In the genomic region with DNA sequence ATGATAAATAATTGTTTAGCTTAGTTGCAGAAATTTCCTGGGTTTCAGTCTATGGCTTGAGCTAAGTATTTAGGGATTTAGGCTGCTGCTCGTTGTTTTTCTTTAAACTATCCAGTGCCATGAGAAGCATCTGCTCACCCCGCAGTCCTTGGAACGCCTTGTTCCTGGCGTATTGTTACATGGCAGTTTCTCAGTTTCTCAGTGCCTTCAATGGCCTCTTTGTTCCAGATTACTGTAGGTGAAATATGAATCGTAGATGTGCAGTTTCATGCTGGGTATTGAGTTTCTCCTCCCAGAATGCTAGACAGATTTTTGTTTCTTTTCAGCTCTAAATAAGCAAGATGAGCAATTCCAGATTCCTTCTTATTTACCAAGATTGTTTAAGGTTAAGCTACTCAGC, we compare ENCODE assay signal across 21 cellular contexts.
A peak's percentile ranks its signal among the peaks of the same experiment; 100 is the strongest.
DNase-seq lines count a peak whose midpoint lies in the region; FAIRE-seq and TF ChIP-seq lines count a peak whose summit lies in the region.
"Had no signal": no experiment of that assay in that cellular context is flagged by ENCODE, and none has a peak within 500 bp of the region (broad histone marks: within the 10 kb centered on the region; RNA-seq: fewer than 3 reads in every experiment).

No MANE protein-coding gene starts in this region.

- H4K20me1 ChIP-seq in astrocyte (ENCODE audit: insufficient read depth, low read length), result no peaks in the 10 kb centered on the region
- H4K20me1 ChIP-seq: BLaER1 treated with 17β-estradiol and CSF1 and Interleukin-3, amounts not matched to agents 10 nM and 100 nM had no signal

- H2AFZ ChIP-seq in astrocyte (ENCODE audit: low read depth, low read length), result peak overlapping the region; percentile 16

- H3K27ac ChIP-seq in astrocyte (ENCODE audit: low read depth, low read length) (no peak overlapping the region), Peyer's patch (no peak overlapping the region)
- H3K27ac ChIP-seq: BLaER1 treated with 17β-estradiol and CSF1 and Interleukin-3, amounts not matched to agents 10 nM and 100 nM had no signal

- TF ChIP-seq CTCF in astrocyte (IDR thresholded peaks at IDR 0.05; ENCODE audit: insufficient read depth, low read depth, low read length), result no peak
- no peak for TF ChIP-seq CTCF in Peyer's patch (IDR thresholded peaks at IDR 0.05)

- H3K4me2 ChIP-seq in astrocyte (ENCODE audit: low read length), result no peak overlapping the region
- H3K4me2 ChIP-seq: BLaER1 treated with 17β-estradiol and CSF1 and Interleukin-3, amounts not matched to agents 10 nM and 100 nM had no signal

- H3K9ac ChIP-seq in astrocyte (ENCODE audit: low read length), result no peak overlapping the region
- H3K9ac ChIP-seq: BLaER1 treated with 17β-estradiol and CSF1 and Interleukin-3, amounts not matched to agents 10 nM and 100 nM had no signal

- H3K27me3 ChIP-seq in astrocyte (ENCODE audit: insufficient read depth, low read length), result no peaks in the 10 kb centered on the region
- no peaks in the 10 kb centered on the region for H3K27me3 ChIP-seq in Peyer's patch
- H3K27me3 ChIP-seq: BLaER1 treated with 17β-estradiol and CSF1 and Interleukin-3, amounts not matched to agents 10 nM and 100 nM; dorsolateral prefrontal cortex had no signal

- no peaks in the 10 kb centered on the region for H3K9me3 ChIP-seq in astrocyte (ENCODE audit: insufficient read depth, low read depth, low read length)
- no peaks in the 10 kb centered on the region for H3K9me3 ChIP-seq in Peyer's patch
- H3K9me3 ChIP-seq: BLaER1 treated with 17β-estradiol and CSF1 and Interleukin-3, amounts not matched to agents 10 nM and 100 nM had no signal

- no peak overlapping the region for H3K4me3 Mint-ChIP-seq in astrocyte (ENCODE audit: unreplicated experiment)
- H3K4me3 Mint-ChIP-seq: activated naive CD8-positive, alpha-beta T cell treated with anti-CD3 and anti-CD28 coated beads, Interleukin-2, amount 10 ng/mL, durations not matched to agents 7 days and 5 days; activated T-helper 1 cell treated with anti-CD3 and anti-CD28 coated beads, Interleukin-12 subunit alpha, Interleukin-12 subunit beta, Interleukin-2, Interleukin-4 antibody, amounts not matched to agents 30 ng/mL and 10 ng/mL and 1 ng/mL, durations not matched to agents 14 hours and 24 hours and 36 hours had no signal

- H3K9me3 Mint-ChIP-seq in astrocyte (ENCODE audit: unreplicated experiment), result no peaks in the 10 kb centered on the region
- H3K9me3 Mint-ChIP-seq: activated naive CD8-positive, alpha-beta T cell treated with anti-CD3 and anti-CD28 coated beads, Interleukin-2, amount 10 ng/mL, durations not matched to agents 7 days and 5 days; activated T-helper 1 cell treated with anti-CD3 and anti-CD28 coated beads, Interleukin-12 subunit alpha, Interleukin-12 subunit beta, Interleukin-2, Interleukin-4 antibody, amounts not matched to agents 30 ng/mL and 10 ng/mL and 1 ng/mL, durations not matched to agents 14 hours and 24 hours and 36 hours had no signal

- H3K27ac Mint-ChIP-seq in astrocyte (ENCODE audit: unreplicated experiment), result no peak overlapping the region
- H3K27ac Mint-ChIP-seq: activated naive CD8-positive, alpha-beta T cell treated with anti-CD3 and anti-CD28 coated beads, Interleukin-2, amount 10 ng/mL, durations not matched to agents 7 days and 5 days; activated T-helper 1 cell treated with anti-CD3 and anti-CD28 coated beads, Interleukin-12 subunit alpha, Interleukin-12 subunit beta, Interleukin-2, Interleukin-4 antibody, amounts not matched to agents 30 ng/mL and 10 ng/mL and 1 ng/mL, durations not matched to agents 14 hours and 24 hours and 36 hours had no signal

- peak; percentile 44 for DNase-seq in NCI-H2171 treated with DMSO at 0.1 percent for 48 hours (lab: John Stamatoyannopoulos, UW)
- no peak for DNase-seq in NCI-H2171 (lab: John Stamatoyannopoulos, UW)
- DNase-seq in astrocyte (ENCODE audit: low read depth), result no peak
- peak; percentile 33 for DNase-seq in medulla oblongata (ENCODE audit: extremely low spot score)
- peak; percentile 54 for DNase-seq in superior temporal gyrus (ENCODE audit: extremely low spot score)
- no peak for DNase-seq in Peyer's patch
- no peak for DNase-seq in SKM-1 treated with dmso at 0.1 percent for 144 hours (lab: John Stamatoyannopoulos, UW; ENCODE audit: unreplicated experiment)
- no peak for DNase-seq in HK-2 (ENCODE audit: unreplicated experiment)
- DNase-seq: activated CD4-positive, alpha-beta T cell treated with anti-CD3 and anti-CD28 coated beads for 1 hour; activated naive CD8-positive, alpha-beta T cell treated with anti-CD3 and anti-CD28 coated beads, Interleukin-2, amount 10 ng/mL, durations not matched to agents 7 days and 5 days; GF-D8; MV-4-11; NCI-H2029; PC-3 had no signal

- H3K36me3 ChIP-seq in astrocyte (ENCODE audit: insufficient read depth, low read length), result no peaks in the 10 kb centered on the region
- H3K36me3 ChIP-seq in Peyer's patch, result no peaks in the 10 kb centered on the region
- H3K36me3 ChIP-seq: BLaER1 treated with 17β-estradiol and CSF1 and Interleukin-3, amounts not matched to agents 10 nM and 100 nM had no signal

- H3K4me1 Mint-ChIP-seq in astrocyte (ENCODE audit: low read depth, unreplicated experiment), result no peaks in the 10 kb centered on the region
- H3K4me1 Mint-ChIP-seq: activated naive CD8-positive, alpha-beta T cell treated with anti-CD3 and anti-CD28 coated beads, Interleukin-2, amount 10 ng/mL, durations not matched to agents 7 days and 5 days had no signal

- H3K27me3 Mint-ChIP-seq in astrocyte (ENCODE audit: low read depth, unreplicated experiment), result no peaks in the 10 kb centered on the region
- H3K27me3 Mint-ChIP-seq: activated naive CD8-positive, alpha-beta T cell treated with anti-CD3 and anti-CD28 coated beads, Interleukin-2, amount 10 ng/mL, durations not matched to agents 7 days and 5 days had no signal

- no peaks in the 10 kb centered on the region for H3K36me3 Mint-ChIP-seq in astrocyte (ENCODE audit: low read depth, unreplicated experiment)
- H3K36me3 Mint-ChIP-seq: activated naive CD8-positive, alpha-beta T cell treated with anti-CD3 and anti-CD28 coated beads, Interleukin-2, amount 10 ng/mL, durations not matched to agents 7 days and 5 days had no signal

- FAIRE-seq in astrocyte (lab: Jason Lieb, UNC), result no peak
- FAIRE-seq: A204.1, bronchial epithelial cell, frontal cortex, GM12892 had no signal

- H3K4me1 ChIP-seq in astrocyte (ENCODE audit: insufficient read depth, low read length) (no peaks in the 10 kb centered on the region), Peyer's patch (no peaks in the 10 kb centered on the region)
- H3K4me1 ChIP-seq: BLaER1 treated with 17β-estradiol and CSF1 and Interleukin-3, amounts not matched to agents 10 nM and 100 nM had no signal

- H3K4me3 ChIP-seq in astrocyte (ENCODE audit: insufficient read depth, low read depth, low read length) (no peak overlapping the region), Peyer's patch (no peak overlapping the region)
- H3K4me3 ChIP-seq: BLaER1 treated with 17β-estradiol and CSF1 and Interleukin-3, amounts not matched to agents 10 nM and 100 nM had no signal

- no peak for TF ChIP-seq POLR2A in Peyer's patch (IDR thresholded peaks at IDR 0.05)

- no peaks in the 10 kb centered on the region for H3K79me2 ChIP-seq in astrocyte (ENCODE audit: insufficient read depth, low read length)

Comparison
In these comparisons a context has a peak if more than half of its experiments do, and no peak if none do; other contexts are left out.
1. DNase-seq: peak in NCI-H2171 treated with DMSO at 0.1 percent for 48 hours (single experiment), medulla oblongata (single experiment) and superior temporal gyrus (single experiment); none in NCI-H2171 (single experiment), astrocyte (single experiment), Peyer's patch (0 of 3), SKM-1 treated with dmso at 0.1 percent for 144 hours (single experiment) and HK-2 (single experiment).